26 cellular contexts compared by ENCODE assay signal in the genomic region with DNA sequence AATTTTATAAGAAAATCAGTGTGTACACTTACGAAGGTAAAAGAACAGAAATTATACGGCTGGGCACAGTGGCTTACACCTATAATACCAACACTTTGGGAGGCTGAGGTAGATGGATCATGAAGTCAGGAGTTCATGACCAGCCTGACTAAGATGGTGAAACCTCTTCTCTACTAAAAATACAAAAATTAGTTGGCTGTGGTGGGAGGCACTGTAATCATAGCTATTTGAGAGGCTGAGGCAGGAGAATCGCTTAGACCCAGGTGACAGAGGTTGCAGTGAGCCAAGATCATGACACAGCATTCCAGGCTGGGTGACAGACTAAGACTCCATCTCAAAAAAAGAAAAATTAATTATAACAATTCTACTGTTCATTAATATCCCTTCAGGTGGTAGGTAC.
"Had no signal": no experiment of that assay in that cellular context is flagged by ENCODE, and none has a peak within 500 bp of the region (broad histone marks: within the 10 kb centered on the region; RNA-seq: fewer than 3 reads in every experiment).

No MANE protein-coding gene starts in this region.

- H3K4me1 Mint-ChIP-seq: naive B cell, natural killer cell, nephron progenitor cell, neural progenitor cell had no signal

- ATAC-seq: natural killer cell, right lobe of liver had no signal

- H3K4me3 ChIP-seq: left ventricle myocardium inferior, lung, neural progenitor cell, right atrium auricular region, right lobe of liver, smooth muscle cell, suprapubic skin, thoracic aorta, tibial nerve, upper lobe of left lung, vagina had no signal

- DNase-seq: islet precursor cell; left ventricle myocardium inferior; mesendoderm; naive B cell; natural killer cell; nephron progenitor cell; occipital lobe; right lobe of liver; stimulated activated CD4-positive, alpha-beta T cell treated with anti-CD3 and anti-CD28 coated beads, Interleukin-12 subunit alpha, Interleukin-12 subunit beta, amount 100 ng/mL, for 4 hours; stimulated activated CD4-positive, alpha-beta T cell treated with anti-CD3 and anti-CD28 coated beads, Interleukin-15, amount 100 ng/mL, for 24 hours; stimulated activated CD4-positive, alpha-beta T cell treated with anti-CD3 and anti-CD28 coated beads, Interleukin-2, amount 100 ng/mL, for 24 hours; stimulated activated CD4-positive, alpha-beta T cell treated with anti-CD3 and anti-CD28 coated beads, Interleukin-4, amount 100 ng/mL, for 1 hour; stimulated activated naive CD4-positive, alpha-beta T cell; upper lobe of left lung had no signal

- H3K4me3 Mint-ChIP-seq: mesothelial cell of epicardium; naive B cell; natural killer cell; nephron progenitor cell; neural progenitor cell; stimulated activated naive CD8-positive, alpha-beta T cell treated with anti-CD3 and anti-CD28 coated beads, Interleukin-15, Interleukin-2, amounts not matched to agents 100 ng/mL and 50 ng/mL, for 24 hours had no signal

- H3K27ac ChIP-seq: left ventricle myocardium inferior, neural progenitor cell, neutrophil, right atrium auricular region, right lobe of liver, suprapubic skin, thoracic aorta, tibial nerve, upper lobe of left lung, vagina had no signal

- H3K4me1 ChIP-seq: left ventricle myocardium inferior, neural progenitor cell, right atrium auricular region, right lobe of liver, suprapubic skin, tibial nerve, upper lobe of left lung, vagina had no signal

- H3K27me3 ChIP-seq: neural progenitor cell, neutrophil, right atrium auricular region, right lobe of liver, suprapubic skin, tibial nerve, upper lobe of left lung, vagina had no signal

- H3K27me3 Mint-ChIP-seq: naive B cell; progenitor cell of endocrine pancreas; stimulated activated naive CD8-positive, alpha-beta T cell treated with anti-CD3 and anti-CD28 coated beads, Interleukin-15, Interleukin-2, amounts not matched to agents 100 ng/mL and 50 ng/mL, for 24 hours had no signal

- H2AFZ ChIP-seq: neural progenitor cell had no signal

- H3K36me3 Mint-ChIP-seq: natural killer cell had no signal

- H3K9ac ChIP-seq: neural progenitor cell had no signal

- H3K4me2 ChIP-seq: neural progenitor cell, smooth muscle cell had no signal

- H3K36me3 ChIP-seq: left ventricle myocardium inferior, neutrophil, right atrium auricular region, right lobe of liver, thoracic aorta, upper lobe of left lung, vagina had no signal

- H3K27ac Mint-ChIP-seq: mesothelial cell of epicardium; naive B cell; natural killer cell; nephron progenitor cell; neural progenitor cell; progenitor cell of endocrine pancreas; stimulated activated naive CD8-positive, alpha-beta T cell treated with anti-CD3 and anti-CD28 coated beads, Interleukin-15, Interleukin-2, amounts not matched to agents 100 ng/mL and 50 ng/mL, for 24 hours had no signal

- H3K9me3 Mint-ChIP-seq: mesothelial cell of epicardium, natural killer cell had no signal

- H3K9me3 ChIP-seq: neutrophil, right atrium auricular region, right lobe of liver, suprapubic skin, thoracic aorta, vagina had no signal
